Comparison of ENCODE assay signal across 15 cellular contexts in genomic region chr16:9797306-9797705, GRCh38.
A peak's percentile ranks its signal among the peaks of the same experiment; 100 is the strongest.
DNase-seq lines count a peak whose midpoint lies in the region; ATAC-seq and TF ChIP-seq lines count a peak whose summit lies in the region.
"Had no signal": no experiment of that assay in that cellular context is flagged by ENCODE, and none has a peak within 500 bp of the region (broad histone marks: within the 10 kb centered on the region; RNA-seq: fewer than 3 reads in every experiment).

No MANE protein-coding gene starts in this region.

- H3K4me1 ChIP-seq in ascending aorta (peaks cover 0 to 3% of the 10 kb centered on the region in 2 donors), aorta (ENCODE audit: control insufficient read depth in 1 of 2, insufficient read depth in 2 of 2, low read length in 2 of 2) (peaks cover 0 to 2% of the 10 kb centered on the region in 2 donors)
- H3K4me1 ChIP-seq: testis had no signal

- H3K4me3 ChIP-seq in ascending aorta (no peak overlapping the region), aorta (ENCODE audit: low read length in 2 of 2) (no peak overlapping the region)
- H3K4me3 ChIP-seq: cardiac muscle cell, testis had no signal

- peak overlapping the region; percentile 4 to 34 for H3K27ac ChIP-seq in ascending aorta
- H3K27ac ChIP-seq in aorta (ENCODE audit: low read depth in 1 of 2, low read length in 2 of 2) = peak overlapping the region in 1 of 2 donors; percentile 55
- H3K27ac ChIP-seq: cardiac muscle cell, testis had no signal

- DNase-seq in NCI-H510A treated with DMSO at 0.1 percent for 48 hours (lab: John Stamatoyannopoulos, UW) (peak; percentile 6), NCI-H510A (lab: John Stamatoyannopoulos, UW) (no peak), ascending aorta (ENCODE audit: low spot score in 2 of 2) (peak in 1 of 2 donors; percentile 71), left cardiac atrium (peak; percentile 54), aorta (peak; percentile 74 to 75), dermis blood vessel endothelial cell (no peak), GM19238 (ENCODE audit: insufficient read length, low spot score) (no peak)
- DNase-seq in activated CD4-positive, alpha-beta T cell treated with anti-CD3 and anti-CD28 coated beads for 4 hours = no peak
- DNase-seq: 8988T; activated CD4-positive, alpha-beta T cell treated with anti-CD3 and anti-CD28 coated beads for 36 hours; Karpas-422; NCI-H2171; retina; testis had no signal

- 2 to 10% methylated on average over 6 of the region's 6 CpGs for WGBS in aorta, 2 donors

- no peaks in the 10 kb centered on the region for H3K36me3 ChIP-seq in ascending aorta
- H3K36me3 ChIP-seq in aorta (ENCODE audit: control insufficient read depth in 1 of 2, insufficient read depth in 2 of 2, low read length in 1 of 2) = no peaks in the 10 kb centered on the region
- H3K36me3 ChIP-seq: cardiac muscle cell had no signal

- TF ChIP-seq CTCF in ascending aorta (IDR thresholded peaks at IDR 0.05) = no peak

- H3K27me3 ChIP-seq in ascending aorta (no peaks in the 10 kb centered on the region), aorta (ENCODE audit: control insufficient read depth in 1 of 2, insufficient read depth in 2 of 2, low read length in 1 of 2) (no peaks in the 10 kb centered on the region)
- H3K27me3 ChIP-seq: cardiac muscle cell, testis had no signal

- intact Hi-C loops in ascending aorta (cut with DNase I) = no loop called here
- intact Hi-C loops in left cardiac atrium (cut with DNase I) = loop anchor here in 1 of 2 donors (10.0 kb wide), 1 partner anchor 107 kb away; no protein-coding TSS in a partner anchor
- intact Hi-C loops in aorta (cut with DNase I) = no loop called here

- no peaks in the 10 kb centered on the region for H3K9me3 ChIP-seq in ascending aorta
- H3K9me3 ChIP-seq in aorta (ENCODE audit: control insufficient read depth, low read length) = no peaks in the 10 kb centered on the region
- H3K9me3 ChIP-seq: testis had no signal

- ATAC-seq in left cardiac atrium (peak; percentile 77 to 91), aorta (ENCODE audit: low FRiP score) (peak; percentile 67)
- ATAC-seq: activated CD4-positive, alpha-beta T cell treated with anti-CD3 and anti-CD28 coated beads for 36 hours had no signal

Comparison
In these comparisons a context has a peak if more than half of its experiments do, and no peak if none do; other contexts are left out.
1. DNase-seq: peak in NCI-H510A treated with DMSO at 0.1 percent for 48 hours (single experiment), left cardiac atrium (single experiment) and aorta (2 of 2); none in NCI-H510A (single experiment), activated CD4-positive, alpha-beta T cell treated with anti-CD3 and anti-CD28 coated beads for 4 hours (0 of 2), dermis blood vessel endothelial cell (single experiment) and GM19238 (single experiment).